2 cellular contexts compared by ENCODE assay signal in genomic region chr2:124289060-124289459, GRCh38.
A peak's percentile ranks its signal among the peaks of the same experiment; 100 is the strongest.
TF ChIP-seq lines count a peak whose summit lies in the region.

No MANE protein-coding gene starts in this region.

TF ChIP-seq in HepG2, 621 proteins besides CTCF, POLR2A, EP300 and RAD21 (continued from another document):
- TF ChIP-seq USF2 (IDR thresholded peaks at IDR 0.05; ENCODE audit: low read depth, low read length) (no peak), USF2 (CRISPR knock-in tag; IDR thresholded peaks at IDR 0.05; ENCODE audit: borderline replicate concordance) (no peak)

TF ChIP-seq in K562, 482 proteins besides CTCF, POLR2A, EP300 and RAD21 (continued from another document):
- TF ChIP-seq E4F1 (CRISPR knock-in tag; IDR thresholded peaks at IDR 0.05; ENCODE audit: borderline replicate concordance) (no peak), GTF3C2 (IDR thresholded peaks at IDR 0.05; ENCODE audit: borderline replicate concordance, extremely low read depth, insufficient read length) (no peak), FOS (IDR thresholded peaks at IDR 0.05; ENCODE audit: extremely low read depth, insufficient read length) (no peak), NFIX (CRISPR knock-in tag; IDR thresholded peaks at IDR 0.05; ENCODE audit: low read depth) (peak; percentile 71), NRF1 (conservative IDR thresholded peaks at IDR 0.05 in 1 of 2, IDR thresholded peaks at IDR 0.05 in 1 of 2) (no peak), NBN (IDR thresholded peaks at IDR 0.05; ENCODE audit: low read depth) (no peak)
